In genomic region chr7:43461349-43462024, GRCh38 we compare ENCODE assay signal across 15 cellular contexts.
"Had no signal": no experiment of that assay in that cellular context is flagged by ENCODE, and none has a peak within 500 bp of the region (broad histone marks: within the 10 kb centered on the region; RNA-seq: fewer than 3 reads in every experiment).

No MANE protein-coding gene starts in this region.

- H3K36me3 ChIP-seq: pancreas, tibial nerve, uterus had no signal

- ATAC-seq: activated CD8-positive, alpha-beta memory T cell treated with anti-CD3 and anti-CD28 coated beads, Interleukin-2, amount 10 ng/mL, durations not matched to agents 7 days and 5 days; activated naive CD8-positive, alpha-beta T cell treated with anti-CD3 and anti-CD28 coated beads, Interleukin-2, amount 50 U/mL, for 24 hours; pancreas; stimulated activated naive B cell treated with anti-CD40 and anti-IgM and Interleukin-4, amounts not matched to agents 10 μg/mL and 1 μg/mL and 100 μg/mL, for 72 hours had no signal

- H3K4me3 Mint-ChIP-seq: activated CD4-positive, alpha-beta memory T cell treated with anti-CD3 and anti-CD28 coated beads for 36 hours; activated CD8-positive, alpha-beta memory T cell treated with anti-CD3 and anti-CD28 coated beads, Interleukin-2, amount 10 ng/mL, durations not matched to agents 7 days and 5 days; activated naive CD4-positive, alpha-beta T cell treated with anti-CD3 and anti-CD28 coated beads for 36 hours; activated naive CD8-positive, alpha-beta T cell treated with anti-CD3 and anti-CD28 coated beads, Interleukin-2, amount 50 U/mL, for 24 hours; stimulated activated naive B cell treated with anti-CD40 and anti-IgM and Interleukin-4, amounts not matched to agents 10 μg/mL and 1 μg/mL and 100 μg/mL, for 72 hours had no signal

- H3K9me3 Mint-ChIP-seq: activated CD4-positive, alpha-beta memory T cell treated with anti-CD3 and anti-CD28 coated beads for 36 hours; activated naive CD4-positive, alpha-beta T cell treated with anti-CD3 and anti-CD28 coated beads for 36 hours; activated naive CD8-positive, alpha-beta T cell treated with anti-CD3 and anti-CD28 coated beads, Interleukin-2, amount 50 U/mL, for 24 hours; activated T-helper 2 cell treated with anti-CD3 and anti-CD28 coated beads, Interferon-gamma antibody, Interleukin-2, Interleukin-4, amounts not matched to agents 10 μg/mL and 5 μg/mL and 100 μg/mL, durations not matched to agents 14 hours and 24 hours and 36 hours; stimulated activated naive B cell treated with anti-CD40 and anti-IgM and Interleukin-4, amounts not matched to agents 10 μg/mL and 1 μg/mL and 100 μg/mL, for 72 hours had no signal

- H3K27ac ChIP-seq: pancreas, tibial nerve, uterus had no signal

- H3K27me3 Mint-ChIP-seq: activated naive CD8-positive, alpha-beta T cell treated with anti-CD3 and anti-CD28 coated beads, Interleukin-2, amount 50 U/mL, for 24 hours had no signal

- H3K4me3 ChIP-seq: pancreas, tibial nerve, uterus had no signal

- H3K9me3 ChIP-seq: pancreas, tibial nerve, uterus had no signal

- H3K4me1 Mint-ChIP-seq: activated naive CD8-positive, alpha-beta T cell treated with anti-CD3 and anti-CD28 coated beads, Interleukin-2, amount 50 U/mL, for 24 hours had no signal

- DNase-seq: activated CD4-positive, alpha-beta memory T cell treated with anti-CD3 and anti-CD28 coated beads for 36 hours; activated CD4-positive, CD25-positive, alpha-beta regulatory T cell treated with anti-CD3 and anti-CD28 coated beads, Interleukin-2, amount 50 U/mL, for 72 hours; activated CD8-positive, alpha-beta memory T cell treated with anti-CD3 and anti-CD28 coated beads, Interleukin-2, amount 10 ng/mL, durations not matched to agents 7 days and 5 days; activated naive CD4-positive, alpha-beta T cell treated with anti-CD3 and anti-CD28 coated beads for 36 hours; activated naive CD8-positive, alpha-beta T cell treated with anti-CD3 and anti-CD28 coated beads, Interleukin-2, amount 50 U/mL, for 24 hours; activated T-cell treated with anti-CD3 and anti-CD28 coated beads, Interleukin-2, amount 50 U/mL, for 1 hour; hippocampal formation; kidney; pancreas; stimulated activated CD4-positive, alpha-beta T cell treated with anti-CD3 and anti-CD28 coated beads, Interleukin-15, amount 100 ng/mL, for 24 hours; stimulated activated CD4-positive, alpha-beta T cell treated with anti-CD3 and anti-CD28 coated beads, Interleukin-4, amount 100 ng/mL, for 1 hour; stimulated activated naive B cell treated with anti-CD40 and anti-IgM and Interleukin-4, amounts not matched to agents 10 μg/mL and 1 μg/mL and 100 μg/mL, for 72 hours; uterus had no signal

- H3K27ac Mint-ChIP-seq: activated CD4-positive, alpha-beta memory T cell treated with anti-CD3 and anti-CD28 coated beads for 36 hours; activated CD8-positive, alpha-beta memory T cell treated with anti-CD3 and anti-CD28 coated beads, Interleukin-2, amount 10 ng/mL, durations not matched to agents 7 days and 5 days; activated naive CD4-positive, alpha-beta T cell treated with anti-CD3 and anti-CD28 coated beads for 36 hours; activated naive CD8-positive, alpha-beta T cell treated with anti-CD3 and anti-CD28 coated beads, Interleukin-2, amount 50 U/mL, for 24 hours; activated T-helper 2 cell treated with anti-CD3 and anti-CD28 coated beads, Interferon-gamma antibody, Interleukin-2, Interleukin-4, amounts not matched to agents 10 μg/mL and 5 μg/mL and 100 μg/mL, durations not matched to agents 14 hours and 24 hours and 36 hours; stimulated activated naive B cell treated with anti-CD40 and anti-IgM and Interleukin-4, amounts not matched to agents 10 μg/mL and 1 μg/mL and 100 μg/mL, for 72 hours had no signal

- H3K36me3 Mint-ChIP-seq: activated CD4-positive, alpha-beta memory T cell treated with anti-CD3 and anti-CD28 coated beads for 36 hours; activated CD8-positive, alpha-beta memory T cell treated with anti-CD3 and anti-CD28 coated beads, Interleukin-2, amount 10 ng/mL, durations not matched to agents 7 days and 5 days; stimulated activated naive B cell treated with anti-CD40 and anti-IgM and Interleukin-4, amounts not matched to agents 10 μg/mL and 1 μg/mL and 100 μg/mL, for 72 hours had no signal

- H3K4me1 ChIP-seq: pancreas, uterus had no signal

- H3K27me3 ChIP-seq: pancreas, tibial nerve, uterus had no signal
